In the genomic region with DNA sequence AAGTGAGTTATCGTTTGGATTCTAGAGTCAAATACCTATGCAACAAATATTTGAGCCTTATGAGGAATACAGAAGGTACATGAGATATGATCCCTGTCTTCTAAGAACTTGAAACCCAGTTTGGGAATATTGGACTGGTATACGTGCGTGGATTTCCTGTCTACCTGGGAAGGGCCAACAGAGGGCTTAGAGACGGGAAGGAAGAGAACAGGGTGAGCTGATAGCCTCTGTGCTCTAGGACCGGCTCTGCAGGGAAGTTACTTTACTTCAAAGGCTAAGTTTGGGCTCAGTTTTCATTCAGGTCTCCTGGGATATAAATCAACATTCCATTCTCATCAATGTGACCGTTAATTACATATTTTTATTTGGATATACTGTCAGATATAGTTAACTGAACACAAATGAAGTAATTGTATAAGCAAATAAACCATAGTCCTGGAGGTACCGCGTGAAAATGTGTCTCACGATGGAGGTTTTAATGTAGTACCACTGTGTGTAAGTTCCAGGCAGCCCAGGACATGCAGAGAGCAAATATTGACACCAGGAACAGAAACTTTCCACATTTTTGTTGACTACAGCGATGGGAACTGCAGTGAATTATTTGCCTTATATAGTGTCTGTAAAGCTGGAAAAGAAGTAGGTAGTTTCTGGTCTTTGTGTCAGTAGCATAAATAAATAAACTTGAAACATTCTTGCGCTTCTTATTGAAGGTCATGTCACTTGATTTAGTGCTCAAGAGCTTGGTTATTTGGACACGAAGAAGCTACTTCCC, we compare ENCODE assay signal across 14 cellular contexts. TPM values are rescaled to one million over a fixed set of nuclear protein-coding genes. Genes with fewer than 3 reads are reported as not detected.
A peak's percentile ranks its signal among the peaks of the same experiment; 100 is the strongest.
DNase-seq lines count a peak whose midpoint lies in the region; ATAC-seq and TF ChIP-seq lines count a peak whose summit lies in the region.
"Had no signal": no experiment of that assay in that cellular context is flagged by ENCODE, and none has a peak within 500 bp of the region (broad histone marks: within the 10 kb centered on the region; RNA-seq: fewer than 3 reads in every experiment).

No MANE protein-coding gene starts in this region.

- H3K4me1 Mint-ChIP-seq in CD4-positive, alpha-beta T cell (ENCODE audit: low read depth) = peaks cover 63% of the 10 kb centered on the region
- peaks cover 38% of the 10 kb centered on the region for H3K4me1 Mint-ChIP-seq in activated naive CD8-positive, alpha-beta T cell treated with anti-CD3 and anti-CD28 coated beads for 36 hours

- peak overlapping the region in 1 of 2 donors; percentile 15 for H3K9ac ChIP-seq in colonic mucosa (ENCODE audit: low read depth in 2 of 2, low read length in 2 of 2)

- DNase-seq in CD4-positive, alpha-beta T cell = no peak
- DNase-seq in Panc1 (ENCODE audit: low read depth, low spot score) = no peak
- no peak for DNase-seq in left ventricle myocardium inferior
- DNase-seq in prostate gland (ENCODE audit: low spot score) = peak; percentile 72
- DNase-seq in hippocampal formation (lab: John Stamatoyannopoulos, UW) = no peak
- DNase-seq in colonic mucosa = no peak
- no peak for DNase-seq in activated naive CD8-positive, alpha-beta T cell treated with anti-CD3 and anti-CD28 coated beads for 36 hours
- DNase-seq in activated CD8-positive, alpha-beta memory T cell treated with anti-CD3 and anti-CD28 coated beads for 24 hours = no peak
- DNase-seq: activated CD8-positive, alpha-beta memory T cell treated with anti-CD3 and anti-CD28 coated beads, Interleukin-2, amount 10 ng/mL, durations not matched to agents 7 days and 5 days; activated naive CD8-positive, alpha-beta T cell treated with anti-CD3 and anti-CD28 coated beads, Interleukin-2, amount 50 U/mL, for 24 hours; AML-193; Karpas-422; small intestine had no signal

- H3K27me3 Mint-ChIP-seq in CD4-positive, alpha-beta T cell = no peaks in the 10 kb centered on the region
- H3K27me3 Mint-ChIP-seq in activated naive CD8-positive, alpha-beta T cell treated with anti-CD3 and anti-CD28 coated beads for 36 hours = no peaks in the 10 kb centered on the region
- H3K27me3 Mint-ChIP-seq: activated CD8-positive, alpha-beta memory T cell treated with anti-CD3 and anti-CD28 coated beads, Interleukin-2, amount 10 ng/mL, durations not matched to agents 7 days and 5 days; activated naive CD8-positive, alpha-beta T cell treated with anti-CD3 and anti-CD28 coated beads, Interleukin-2, amount 50 U/mL, for 24 hours had no signal

- BruUV-seq in Panc1 (replicated peaks; lab: Mats Ljungman, UMichigan) = TSS peak; percentile 13

- no peak overlapping the region for H3K27ac ChIP-seq in CD4-positive, alpha-beta T cell (ENCODE audit: low read depth, low read length)
- H3K27ac ChIP-seq in Panc1 (ENCODE audit: low read length) (0 out of 2 replicates have a peak overlapping the region, but pooled peaks have one; percentile 12), left ventricle myocardium inferior (replicated peaks) (peak overlapping the region; percentile 83), prostate gland (peak overlapping the region; percentile 73 to 84), colonic mucosa (no peak overlapping the region)

- H3K36me3 Mint-ChIP-seq in CD4-positive, alpha-beta T cell (ENCODE audit: low read depth) = no peaks in the 10 kb centered on the region
- H3K36me3 Mint-ChIP-seq in activated naive CD8-positive, alpha-beta T cell treated with anti-CD3 and anti-CD28 coated beads for 36 hours = peaks cover 2% of the 10 kb centered on the region

- in situ Hi-C loops in Panc1 (cut with HindIII; ENCODE audit: low pct_unique_long_range_greater_than_20kb, low sequenced_read_pairs) = no loop called here

- H3K36me3 ChIP-seq in Panc1 (ENCODE audit: control insufficient read depth, insufficient read depth, low read length) (no peaks in the 10 kb centered on the region), left ventricle myocardium inferior (peaks cover 4% of the 10 kb centered on the region), prostate gland (no peaks in the 10 kb centered on the region), colonic mucosa (no peaks in the 10 kb centered on the region)

- H3K9me3 Mint-ChIP-seq in CD4-positive, alpha-beta T cell = no peaks in the 10 kb centered on the region
- no peaks in the 10 kb centered on the region for H3K9me3 Mint-ChIP-seq in activated naive CD8-positive, alpha-beta T cell treated with anti-CD3 and anti-CD28 coated beads for 36 hours
- H3K9me3 Mint-ChIP-seq: activated naive CD8-positive, alpha-beta T cell treated with anti-CD3 and anti-CD28 coated beads, Interleukin-2, amount 50 U/mL, for 24 hours; T-helper 2 cell treated with Interferon-gamma antibody and Interleukin-4, amounts not matched to agents 5 μg/mL and 100 μg/mL, for 36 hours had no signal

- H3K4me1 ChIP-seq in Panc1 (ENCODE audit: control insufficient read depth, insufficient read depth, low read length) (peaks cover 13% of the 10 kb centered on the region), left ventricle myocardium inferior (peaks cover 68% of the 10 kb centered on the region), prostate gland (replicated peaks) (peaks cover 16% of the 10 kb centered on the region), colonic mucosa (no peaks in the 10 kb centered on the region)

- POLR2A ChIA-PET in CD4-positive, alpha-beta T cell (lab: Charles Lee) = interaction anchor here (1.3 kb wide), 1 partner anchor 9 kb away, joined by 4 read pairs; a partner anchor contains a TSS
- POLR2A ChIA-PET in Panc1 (lab: Charles Lee) = no interaction called here

- no peak overlapping the region for H3K4me3 Mint-ChIP-seq in CD4-positive, alpha-beta T cell
- H3K4me3 Mint-ChIP-seq in activated naive CD8-positive, alpha-beta T cell treated with anti-CD3 and anti-CD28 coated beads for 36 hours = no peak overlapping the region
- H3K4me3 Mint-ChIP-seq: activated CD8-positive, alpha-beta memory T cell treated with anti-CD3 and anti-CD28 coated beads, Interleukin-2, amount 10 ng/mL, durations not matched to agents 7 days and 5 days; activated naive CD8-positive, alpha-beta T cell treated with anti-CD3 and anti-CD28 coated beads, Interleukin-2, amount 50 U/mL, for 24 hours; T-helper 2 cell treated with Interferon-gamma antibody and Interleukin-4, amounts not matched to agents 5 μg/mL and 100 μg/mL, for 36 hours had no signal

- H3K4me3 ChIP-seq in Panc1 (ENCODE audit: low read depth in 2 of 2, low read length in 2 of 2) (no peak overlapping the region), left ventricle myocardium inferior (no peak overlapping the region), prostate gland (no peak overlapping the region), colonic mucosa (no peak overlapping the region)

- no peaks in the 10 kb centered on the region for H3K9me3 ChIP-seq in CD4-positive, alpha-beta T cell (ENCODE audit: control insufficient read depth, low read length)
- H3K9me3 ChIP-seq in Panc1 (ENCODE audit: control insufficient read depth, insufficient read depth, low read depth, low read length) (no peaks in the 10 kb centered on the region), left ventricle myocardium inferior (replicated peaks) (no peaks in the 10 kb centered on the region), prostate gland (no peaks in the 10 kb centered on the region), colonic mucosa (no peaks in the 10 kb centered on the region)

- intact Hi-C loops in CD4-positive, alpha-beta T cell (cut with DNase I, micrococcal nuclease) = no loop called here
- intact Hi-C loops in Panc1 (cut with micrococcal nuclease; ENCODE audit: unreplicated experiment) (no loop called here), left ventricle myocardium inferior (cut with micrococcal nuclease) (no loop called here), prostate gland (cut with DNase I) (no loop called here), colonic mucosa (cut with DNase I) (no loop called here)

- no peaks in the 10 kb centered on the region for H3K27me3 ChIP-seq in CD4-positive, alpha-beta T cell (ENCODE audit: control insufficient read depth, insufficient read depth, low read length)
- H3K27me3 ChIP-seq in Panc1 (ENCODE audit: control insufficient read depth, insufficient read depth, low read length) (no peaks in the 10 kb centered on the region), left ventricle myocardium inferior (ENCODE audit: low read depth) (no peaks in the 10 kb centered on the region), prostate gland (replicated peaks; ENCODE audit: insufficient read depth) (no peaks in the 10 kb centered on the region), colonic mucosa (no peaks in the 10 kb centered on the region)

- 15% methylated on average over 12 of the region's 12 CpGs for WGBS in prostate gland

- H3K27ac Mint-ChIP-seq in CD4-positive, alpha-beta T cell = peak overlapping the region; percentile 59
- H3K27ac Mint-ChIP-seq in activated naive CD8-positive, alpha-beta T cell treated with anti-CD3 and anti-CD28 coated beads for 36 hours = no peak overlapping the region
- H3K27ac Mint-ChIP-seq: activated CD8-positive, alpha-beta memory T cell treated with anti-CD3 and anti-CD28 coated beads, Interleukin-2, amount 10 ng/mL, durations not matched to agents 7 days and 5 days; activated naive CD8-positive, alpha-beta T cell treated with anti-CD3 and anti-CD28 coated beads, Interleukin-2, amount 50 U/mL, for 24 hours; T-helper 2 cell treated with Interferon-gamma antibody and Interleukin-4, amounts not matched to agents 5 μg/mL and 100 μg/mL, for 36 hours had no signal

- no peak for ATAC-seq in CD4-positive, alpha-beta T cell (ENCODE audit: poor library complexity)
- ATAC-seq in Panc1 = no peak
- ATAC-seq: activated CD8-positive, alpha-beta memory T cell treated with anti-CD3 and anti-CD28 coated beads, Interleukin-2, amount 10 ng/mL, durations not matched to agents 7 days and 5 days; activated naive CD8-positive, alpha-beta T cell treated with anti-CD3 and anti-CD28 coated beads, Interleukin-2, amount 50 U/mL, for 24 hours had no signal

- no peak for TF ChIP-seq POLR2A in prostate gland (IDR thresholded peaks at IDR 0.05)

- TF ChIP-seq CTCF in CD4-positive, alpha-beta T cell (IDR thresholded peaks at IDR 0.05) = no peak
- TF ChIP-seq CTCF in Panc1 (IDR thresholded peaks at IDR 0.05) = no peak
- TF ChIP-seq CTCF in left ventricle myocardium inferior (IDR thresholded peaks at IDR 0.05; ENCODE audit: borderline replicate concordance) = no peak
- no peak for TF ChIP-seq CTCF in prostate gland (IDR thresholded peaks at IDR 0.05)
- no peak for TF ChIP-seq CTCF in colonic mucosa (IDR thresholded peaks at IDR 0.05)

- CTCF ChIA-PET in CD4-positive, alpha-beta T cell (lab: Charles Lee) = interaction anchor here (1.1 kb wide), 1 partner anchor 64 kb away, joined by 3 read pairs; no protein-coding TSS in a partner anchor
- CTCF ChIA-PET in Panc1 (lab: Charles Lee) = interaction anchor here (0.7 to 1.0 kb wide), 3 partner anchors 19 to 58 kb away, joined by 3 to 8 read pairs (median 4); no protein-coding TSS in a partner anchor

RNA-seq across cellular contexts. Expression of a gene that starts 8.6 kb away (rescaled TPM):
- 1 to 10 TPM; 6.6 to 8.6 TPM for total RNA-seq in CD4-positive, alpha-beta T cell
- total RNA-seq in Panc1 (2021; ENCODE audit: unreplicated experiment) = 48.3 TPM
- polyA plus RNA-seq in Panc1 (2012; ENCODE audit: insufficient read length) = 62.4 TPM
- 15.3 TPM for total RNA-seq in left ventricle myocardium inferior
- 10 to 100 TPM; 22.4 to 36.1 TPM for total RNA-seq in prostate gland
- 1 to 10 TPM; 8.7 to 8.8 TPM for total RNA-seq in colonic mucosa
- 1 to 10 TPM; 3.1 to 3.2 TPM for total RNA-seq in activated naive CD8-positive, alpha-beta T cell treated with anti-CD3 and anti-CD28 coated beads for 36 hours

RNA-seq across cellular contexts. Expression of a gene that starts 57.4 kb away (rescaled TPM):
- 100 to 1,000 TPM; 166 to 167 TPM for total RNA-seq in CD4-positive, alpha-beta T cell
- 432 TPM for total RNA-seq in Panc1 (2021; ENCODE audit: unreplicated experiment)
- polyA plus RNA-seq in Panc1 (2012; ENCODE audit: insufficient read length) = 349 TPM
- total RNA-seq in left ventricle myocardium inferior = 68.9 TPM
- 100 to 1,000 TPM; 141 to 220 TPM for total RNA-seq in prostate gland
- total RNA-seq in colonic mucosa = 100 to 1,000 TPM in 1 of 2 donors, 10 to 100 TPM in 1; 94.4 to 180 TPM
- 100 to 1,000 TPM; 315 to 319 TPM for total RNA-seq in activated naive CD8-positive, alpha-beta T cell treated with anti-CD3 and anti-CD28 coated beads for 36 hours

Comparison
In these comparisons a context has a peak if more than half of its experiments do, and no peak if none do; other contexts are left out.
1. H3K27ac ChIP-seq: peak in Panc1 (single experiment), left ventricle myocardium inferior (single experiment) and prostate gland (2 of 2); none in CD4-positive, alpha-beta T cell (single experiment) and colonic mucosa (single experiment).